In the genomic region with DNA sequence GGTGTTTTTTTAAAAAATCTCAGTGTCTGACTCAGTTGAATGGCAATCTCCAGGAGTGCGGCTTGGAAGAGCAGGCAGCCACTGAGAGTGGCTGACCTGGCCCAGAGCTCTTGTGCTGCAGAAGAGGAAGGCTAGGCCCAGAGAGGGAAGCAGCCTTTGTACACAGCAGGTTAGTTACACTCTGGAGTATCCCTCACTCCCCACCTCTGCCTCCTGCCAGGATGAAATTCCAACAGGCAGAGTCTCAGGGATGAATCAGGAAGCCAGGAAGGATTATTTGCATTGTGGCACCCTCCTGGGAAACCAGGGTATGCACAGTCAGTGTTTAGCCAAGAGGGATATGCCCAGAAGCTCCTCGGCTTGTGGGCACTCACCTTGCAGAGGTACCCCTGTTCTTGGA, we compare ENCODE assay signal across 16 cellular contexts.
DNase-seq lines count a peak whose midpoint lies in the region; FAIRE-seq and TF ChIP-seq lines count a peak whose summit lies in the region.
"Had no signal": no experiment of that assay in that cellular context is flagged by ENCODE, and none has a peak within 500 bp of the region (broad histone marks: within the 10 kb centered on the region; RNA-seq: fewer than 3 reads in every experiment).

No MANE protein-coding gene starts in this region.

- H3K4ac ChIP-seq in H1 (replicated peaks; ENCODE audit: insufficient read length, low read depth, low read length) (no peak overlapping the region), mesendoderm (ENCODE audit: low read depth, low read length) (peak overlapping the region; percentile 47)

- CTCF ChIA-PET in H1 (lab: Charles Lee; ENCODE audit: partially characterized antibody): interaction anchor here (1.1 to 1.9 kb wide), 4 partner anchors 10 to 79 kb away, joined by 3 to 6 read pairs (median 4); no protein-coding TSS in a partner anchor

- H2AK5ac ChIP-seq in H1 (ENCODE audit: low read depth, low read length): no peak overlapping the region
- no peak overlapping the region for H2AK5ac ChIP-seq in mesendoderm (ENCODE audit: low read length)

- H3K18ac ChIP-seq in H1 (ENCODE audit: extremely low read depth, low read length) (0 out of 2 replicates have a peak overlapping the region, but pooled peaks have one; percentile 12), mesendoderm (ENCODE audit: low read length) (peak overlapping the region; percentile 91)

- H3K4me2 ChIP-seq in H1 (ENCODE audit: insufficient read depth in 1 of 2, low read depth in 2 of 2, low read length in 2 of 2): peak overlapping the region in 1 of 2 experiments; percentile 25; a peak in 1 of 4 replicates
- H3K4me2 ChIP-seq in mesendoderm (ENCODE audit: low read length): no peak overlapping the region
- H3K4me2 ChIP-seq: BLaER1 had no signal

- no peak overlapping the region for H3K4me3 ChIP-seq in HUES48 (ENCODE audit: low read depth, low read length)
- no peak overlapping the region for H3K4me3 ChIP-seq in H1 (ENCODE audit: extremely low read depth in 1 of 4, insufficient read depth in 2 of 4, low read depth in 3 of 4, low read length in 4 of 4)
- H3K4me3 ChIP-seq in mesendoderm (ENCODE audit: low read length): no peak overlapping the region
- no peak overlapping the region for H3K4me3 ChIP-seq in lower leg skin (ENCODE audit: low read depth, poor library complexity, severe bottlenecking)
- H3K4me3 ChIP-seq: BLaER1 had no signal

- H2BK20ac ChIP-seq in H1 (ENCODE audit: low read length): 0 out of 2 replicates have a peak overlapping the region, but pooled peaks have one; percentile 44

- H4K20me1 ChIP-seq in H1 (replicated peaks in 1 of 2; ENCODE audit: control insufficient read depth in 1 of 2, insufficient read depth in 2 of 2, low read length in 2 of 2): no peaks in the 10 kb centered on the region
- H4K20me1 ChIP-seq: BLaER1 had no signal

- H3K9ac ChIP-seq in HUES48 (ENCODE audit: low read depth, low read length) (no peak overlapping the region), H1 (replicated peaks in 1 of 4; ENCODE audit: extremely low read depth in 1 of 4, low read depth in 3 of 4, low read length in 3 of 4) (no peak overlapping the region), mesendoderm (ENCODE audit: low read length) (peak overlapping the region; percentile 7)
- H3K9ac ChIP-seq: BLaER1 had no signal

- peak; percentile 65 for FAIRE-seq in H1 (lab: Jason Lieb, UNC)
- FAIRE-seq: HTR-8/SVneo had no signal

- WGBS in H1 (ENCODE audit: extremely low coverage in 1 of 2, insufficient coverage in 1 of 2, insufficient read length in 1 of 2, insufficient replicate concordance in 2 of 2, low coverage in 1 of 2, low lambda C conversion rate in 2 of 2, missing lambda C conversion rate in 1 of 2), 2 experiments: 65% methylated on average over 2 of the region's 2 CpGs; no CpG with 5 or more reads in 1 of the 2 experiments
- WGBS in mesendoderm (ENCODE audit: extremely low coverage, insufficient coverage, low lambda C conversion rate): no CpG with 5 or more reads among the region's 2 CpGs
- 74 to 75% methylated on average over 2 of the region's 2 CpGs for WGBS in lower leg skin, 2 donors

- H2BK120ac ChIP-seq in H1 (replicated peaks; ENCODE audit: low read depth, low read length) (no peak overlapping the region), mesendoderm (ENCODE audit: low read depth, low read length) (peak overlapping the region; percentile 66)

- H3K79me2 ChIP-seq in H1 (ENCODE audit: control insufficient read depth in 1 of 2, insufficient read depth in 2 of 2, low read length in 2 of 2) (no peaks in the 10 kb centered on the region), mesendoderm (ENCODE audit: control insufficient read depth, insufficient read depth, low read length) (no peaks in the 10 kb centered on the region)

- no peak for TF ChIP-seq RAD21 in H1 (IDR thresholded peaks at IDR 0.05 in 1 of 2, conservative IDR thresholded peaks at IDR 0.05 in 1 of 2; ENCODE audit: low read depth in 2 of 2, low read length in 2 of 2)

- no peak overlapping the region for H2AFZ ChIP-seq in H1 (ENCODE audit: low read length)

- H4K8ac ChIP-seq in H1 (ENCODE audit: extremely low read depth, insufficient read depth, low read length): no peak overlapping the region
- H4K8ac ChIP-seq in mesendoderm (ENCODE audit: low read depth, low read length): no peak overlapping the region

- H3K23me2 ChIP-seq in H1 (ENCODE audit: low read depth, low read length): no peaks in the 10 kb centered on the region

- H3K23ac ChIP-seq in H1 (ENCODE audit: insufficient read length) (no peak overlapping the region), mesendoderm (ENCODE audit: low read length) (no peak overlapping the region)

- H3K36me3 ChIP-seq in HUES48 (ENCODE audit: control insufficient read depth, insufficient read depth, low read length) (no peaks in the 10 kb centered on the region), H1 (ENCODE audit: control insufficient read depth in 2 of 4, insufficient read depth in 4 of 4, low read length in 3 of 4) (no peaks in the 10 kb centered on the region), mesendoderm (ENCODE audit: control insufficient read depth, insufficient read depth, low read length) (no peaks in the 10 kb centered on the region)
- H3K36me3 ChIP-seq: BLaER1 had no signal

- no peak overlapping the region for H4K91ac ChIP-seq in H1 (replicated peaks; ENCODE audit: insufficient read length, low read length)

- peak overlapping the region; percentile 79 for H3K27ac ChIP-seq in HUES48 (ENCODE audit: low read depth, low read length)
- H3K27ac ChIP-seq in H1 (ENCODE audit: low read depth, low read length): no peak overlapping the region
- H3K27ac ChIP-seq in mesendoderm (ENCODE audit: low read depth, low read length): peak overlapping the region; percentile 90
- H3K27ac ChIP-seq: BLaER1 had no signal

- H3K4me1 ChIP-seq in HUES48 (ENCODE audit: control insufficient read depth, insufficient read depth, low read length) (peaks cover 22% of the 10 kb centered on the region), H1 (replicated peaks in 1 of 4; ENCODE audit: control insufficient read depth in 3 of 4, insufficient read depth in 4 of 4, low read length in 3 of 4) (peaks cover 0 to 17% (median 7%) of the 10 kb centered on the region in 4 experiments; a peak in 6 of 7 replicates), mesendoderm (ENCODE audit: control insufficient read depth, low read depth, low read length) (peaks cover 9% of the 10 kb centered on the region)
- H3K4me1 ChIP-seq: BLaER1 had no signal

- no peak overlapping the region for H4K5ac ChIP-seq in H1 (ENCODE audit: insufficient read length, low read depth, low read length)
- H4K5ac ChIP-seq in mesendoderm (ENCODE audit: low read length): no peak overlapping the region

- H2BK5ac ChIP-seq in H1 (ENCODE audit: low read depth, low read length) (peak overlapping the region; percentile 27; the same call in 1 of the 2 replicates), mesendoderm (ENCODE audit: low read length) (no peak overlapping the region)

- H3K27me3 ChIP-seq in HUES48 (ENCODE audit: control insufficient read depth, insufficient read depth, low read length) (no peaks in the 10 kb centered on the region), H1 (replicated peaks in 1 of 4; ENCODE audit: control insufficient read depth in 3 of 4, extremely low read depth in 1 of 4, insufficient read depth in 3 of 4, low read length in 3 of 4) (no peaks in the 10 kb centered on the region), mesendoderm (ENCODE audit: insufficient read depth, low read length, poor library complexity) (no peaks in the 10 kb centered on the region)
- H3K27me3 ChIP-seq: BLaER1 had no signal

- H3K14ac ChIP-seq in H1 (ENCODE audit: insufficient read length): no peak overlapping the region

- H2BK15ac ChIP-seq in H1 (ENCODE audit: low read length) (no peak overlapping the region), mesendoderm (replicated peaks; ENCODE audit: low read depth) (no peak overlapping the region)

- no peak overlapping the region for H3K56ac ChIP-seq in H1 (replicated peaks; ENCODE audit: insufficient read length, low read depth, low read length)
- H3K56ac ChIP-seq in mesendoderm (ENCODE audit: low read length): peak overlapping the region; percentile 45

- POLR2A ChIA-PET in H1 (lab: Charles Lee; ENCODE audit: partially characterized antibody): no interaction called here

- no peak for TF ChIP-seq POLR2A in H1 (IDR thresholded peaks at IDR 0.05; ENCODE audit: control extremely low read depth in 1 of 2, low read depth in 2 of 2, low read length in 2 of 2)
- no peak for TF ChIP-seq POLR2A in lower leg skin (IDR thresholded peaks at IDR 0.05)

- TF ChIP-seq CTCF in H1 (IDR thresholded peaks at IDR 0.05; ENCODE audit: control extremely low read depth in 1 of 3, insufficient read depth in 1 of 3, low read depth in 1 of 3, low read length in 3 of 3) (no peak), lower leg skin (IDR thresholded peaks at IDR 0.05) (no peak)

- DNase-seq in H1 (ENCODE audit: low read depth in 1 of 2, low spot score in 2 of 2) (peak in 1 of 2 experiments; percentile 49), mesendoderm (peak; percentile 92), lower leg skin (ENCODE audit: low spot score in 2 of 2) (no peak), DMS114 treated with DMSO at 0.1 percent for 48 hours (lab: John Stamatoyannopoulos, UW; ENCODE audit: unreplicated experiment) (no peak)
- no peak for DNase-seq in activated CD4-positive, CD25-positive, alpha-beta regulatory T cell (lab: John Stamatoyannopoulos, UW)
- DNase-seq in activated naive CD4-positive, alpha-beta T cell treated with anti-CD3 and anti-CD28 coated beads, Interleukin-2, amount 50 U/mL, for 16 hours: no peak
- DNase-seq: DMS 273 treated with DMSO at 0.1 percent for 48 hours, KBM-7, NCI-H1092, NCI-H2107, NCI-H226, NCI-H774, Right ventricle myocardium superior had no signal

- no peak overlapping the region for H2BK12ac ChIP-seq in H1 (ENCODE audit: low read depth, low read length)

- no peaks in the 10 kb centered on the region for H3K9me3 ChIP-seq in HUES48 (ENCODE audit: control insufficient read depth, insufficient read depth, low read length)
- no peaks in the 10 kb centered on the region for H3K9me3 ChIP-seq in H1 (ENCODE audit: insufficient read depth in 2 of 2, low read depth in 1 of 2, low read length in 1 of 2)

- TF ChIP-seq EP300 in H1 (IDR thresholded peaks at IDR 0.05; ENCODE audit: borderline replicate concordance in 1 of 2, low read depth in 2 of 2, low read length in 2 of 2): no peak

- H3K79me1 ChIP-seq in H1 (ENCODE audit: low read depth, low read length): no peaks in the 10 kb centered on the region
- H3K79me1 ChIP-seq in mesendoderm (ENCODE audit: low read length): no peaks in the 10 kb centered on the region

- intact Hi-C loops in lower leg skin (cut with DNase I; ENCODE audit: low total_unique reads): no loop called here

TF ChIP-seq in H1, 55 proteins besides CTCF, POLR2A, EP300 and RAD21:
- TF ChIP-seq ZNF274 (IDR thresholded peaks at IDR 0.05; ENCODE audit: borderline replicate concordance, extremely low read depth, low read length) (no peak), KDM1A (IDR thresholded peaks at IDR 0.05; ENCODE audit: borderline replicate concordance, low read length) (no peak), TEAD4 (IDR thresholded peaks at IDR 0.05; ENCODE audit: low read depth, low read length) (peak; percentile 58; the same call in 1 of the 2 replicates)
